Comparison of ENCODE assay signal across 2 cellular contexts in genomic region chr4:11635336-11635735, GRCh38.
TF ChIP-seq lines count a peak whose summit lies in the region.

No MANE protein-coding gene starts in this region.

TF ChIP-seq in HCT116, 20 proteins besides CTCF, POLR2A, EP300 and RAD21:
- TF ChIP-seq TCF7L2 (IDR thresholded peaks at IDR 0.05; ENCODE audit: borderline replicate concordance, extremely low read depth, insufficient read depth, insufficient read length): peak; percentile 55
- TF ChIP-seq ZBTB33 (IDR thresholded peaks at IDR 0.05; ENCODE audit: extremely low read depth, insufficient replicate concordance, low read length): no peak
TF ChIP-seq in HCT116: peak in this region for 1.

TF ChIP-seq in GM23338, 12 proteins besides CTCF, POLR2A, EP300 and RAD21:
- TF ChIP-seq CREB1 (CRISPR knock-in tag; IDR thresholded peaks at IDR 0.05; ENCODE audit: low read depth) (no peak), EZH2 (IDR thresholded peaks at IDR 0.05; ENCODE audit: low read depth, unreplicated experiment) (no peak), ETS1 (IDR thresholded peaks at IDR 0.05) (no peak), ZNF462 (CRISPR knock-in tag; IDR thresholded peaks at IDR 0.05) (no peak), REST (IDR thresholded peaks at IDR 0.05; ENCODE audit: unreplicated experiment) (no peak), STAT1 (IDR thresholded peaks at IDR 0.05; ENCODE audit: unreplicated experiment) (no peak), JUNB (IDR thresholded peaks at IDR 0.05; ENCODE audit: unreplicated experiment) (no peak)
